9 cellular contexts compared by ENCODE assay signal in genomic region chr3:4736284-4736861, GRCh38.
DNase-seq lines count a peak whose midpoint lies in the region; ATAC-seq and TF ChIP-seq lines count a peak whose summit lies in the region.
"Had no signal": no experiment of that assay in that cellular context is flagged by ENCODE, and none has a peak within 500 bp of the region (broad histone marks: within the 10 kb centered on the region; RNA-seq: fewer than 3 reads in every experiment).

No MANE protein-coding gene starts in this region.

- H3K36me3 Mint-ChIP-seq in activated CD4-positive, alpha-beta T cell treated with anti-CD3 and anti-CD28 coated beads, Interleukin-2, amount 10 ng/mL, durations not matched to agents 7 days and 5 days (ENCODE audit: low read depth) = peaks cover 83% of the 10 kb centered on the region
- H3K36me3 Mint-ChIP-seq in activated CD4-positive, alpha-beta memory T cell treated with anti-CD3 and anti-CD28 coated beads for 36 hours = peaks cover 42% of the 10 kb centered on the region

- H3K27ac Mint-ChIP-seq in activated CD4-positive, alpha-beta T cell treated with anti-CD3 and anti-CD28 coated beads, Interleukin-2, amount 10 ng/mL, durations not matched to agents 7 days and 5 days = peak overlapping the region; percentile 81
- H3K27ac Mint-ChIP-seq in activated CD4-positive, alpha-beta memory T cell treated with anti-CD3 and anti-CD28 coated beads for 36 hours = peak overlapping the region; percentile 1

- H3K27me3 ChIP-seq in right cardiac atrium (ENCODE audit: control insufficient read depth, insufficient read depth) (no peaks in the 10 kb centered on the region), subcutaneous abdominal adipose tissue (ENCODE audit: control insufficient read depth in 5 of 5, insufficient read depth in 4 of 5, low read length in 5 of 5) (no peaks in the 10 kb centered on the region)

- intact Hi-C loops in activated CD4-positive, alpha-beta memory T cell treated with anti-CD3 and anti-CD28 coated beads for 36 hours (cut with micrococcal nuclease) = no loop called here
- intact Hi-C loops in right cardiac atrium (cut with DNase I) = loop anchor here in 1 of 4 donors (5.0 kb wide), 1 partner anchor 246 kb away; no protein-coding TSS in a partner anchor

- H3K27ac ChIP-seq in right cardiac atrium (ENCODE audit: low read length) (peak overlapping the region; percentile 9), subcutaneous abdominal adipose tissue (ENCODE audit: low read depth, low read length) (peak overlapping the region; percentile 21)

- CTCF ChIA-PET in activated CD4-positive, alpha-beta T cell treated with anti-CD3 and anti-CD28 coated beads, Interleukin-2, amount 10 ng/mL, durations not matched to agents 7 days and 5 days (lab: Charles Lee) = interaction anchor here (1.0 to 3.0 kb wide), 3 partner anchors 10 to 240 kb away, joined by 3 to 12 read pairs (median 3); no protein-coding TSS in a partner anchor
- CTCF ChIA-PET in activated CD4-positive, alpha-beta memory T cell treated with anti-CD3 and anti-CD28 coated beads for 36 hours (lab: Charles Lee) = interaction anchor here (2.9 kb wide), 1 partner anchor 15 kb away, joined by 7 read pairs; no protein-coding TSS in a partner anchor

- peaks cover 89% of the 10 kb centered on the region for H3K4me1 Mint-ChIP-seq in activated CD4-positive, alpha-beta T cell treated with anti-CD3 and anti-CD28 coated beads, Interleukin-2, amount 10 ng/mL, durations not matched to agents 7 days and 5 days
- H3K4me1 Mint-ChIP-seq in activated CD4-positive, alpha-beta memory T cell treated with anti-CD3 and anti-CD28 coated beads for 36 hours (ENCODE audit: low read depth) = peaks cover 60% of the 10 kb centered on the region

- H3K9me3 ChIP-seq in right cardiac atrium (ENCODE audit: control insufficient read depth, low read length) (no peaks in the 10 kb centered on the region), subcutaneous abdominal adipose tissue (ENCODE audit: control insufficient read depth in 5 of 5, low read length in 5 of 5) (peaks cover 0 to 2% (median 0%) of the 10 kb centered on the region in 5 donors)

- H3K4me3 ChIP-seq in right cardiac atrium (ENCODE audit: low read length) = no peak overlapping the region
- H3K4me3 ChIP-seq in subcutaneous abdominal adipose tissue (ENCODE audit: low read depth in 1 of 5, low read length in 5 of 5) = no peak overlapping the region
- no peak overlapping the region for H3K4me3 ChIP-seq in foreskin fibroblast (ENCODE audit: low read depth in 1 of 2, low read length in 2 of 2)

- H3K9ac ChIP-seq in subcutaneous abdominal adipose tissue (ENCODE audit: low read length in 5 of 5) = no peak overlapping the region

- no peak for DNase-seq in activated CD4-positive, alpha-beta T cell treated with anti-CD3 and anti-CD28 coated beads, Interleukin-2, amount 10 ng/mL, durations not matched to agents 7 days and 5 days
- DNase-seq in activated CD4-positive, alpha-beta T cell treated with anti-CD3 and anti-CD28 coated beads for 1 hour = no peak
- no peak for DNase-seq in activated CD4-positive, alpha-beta memory T cell treated with anti-CD3 and anti-CD28 coated beads for 36 hours
- DNase-seq in right cardiac atrium (peak in 1 of 3 donors; percentile 67), NCI-H2081 treated with DMSO at 0.1 percent for 48 hours (lab: John Stamatoyannopoulos, UW) (no peak), foreskin fibroblast (no peak)
- DNase-seq: NCI-H1092 had no signal

- H3K4me1 ChIP-seq in right cardiac atrium (ENCODE audit: control insufficient read depth, insufficient read depth, low read length) = peaks cover 18% of the 10 kb centered on the region
- H3K4me1 ChIP-seq in subcutaneous abdominal adipose tissue (ENCODE audit: control insufficient read depth in 5 of 5, insufficient read depth in 5 of 5, low read length in 5 of 5) = peaks cover 8 to 37% (median 24%) of the 10 kb centered on the region in 5 donors

- no peak overlapping the region for H3K4me3 Mint-ChIP-seq in activated CD4-positive, alpha-beta T cell treated with anti-CD3 and anti-CD28 coated beads, Interleukin-2, amount 10 ng/mL, durations not matched to agents 7 days and 5 days
- H3K4me3 Mint-ChIP-seq in activated CD4-positive, alpha-beta memory T cell treated with anti-CD3 and anti-CD28 coated beads for 36 hours = no peak overlapping the region

- whole genome bisulfite sequencing in right cardiac atrium = 71% methylated on average over 14 of the region's 14 CpGs

- no peak for TF ChIP-seq CTCF in foreskin fibroblast (IDR thresholded peaks at IDR 0.05; ENCODE audit: low read depth, low read length)

- POLR2A ChIA-PET in activated CD4-positive, alpha-beta T cell treated with anti-CD3 and anti-CD28 coated beads, Interleukin-2, amount 10 ng/mL, durations not matched to agents 7 days and 5 days (lab: Charles Lee) = no interaction called here
- POLR2A ChIA-PET in activated CD4-positive, alpha-beta memory T cell treated with anti-CD3 and anti-CD28 coated beads for 36 hours (lab: Charles Lee) = no interaction called here

- H3K36me3 ChIP-seq in subcutaneous abdominal adipose tissue (ENCODE audit: control insufficient read depth in 5 of 5, insufficient read depth in 5 of 5, low read length in 5 of 5) = peaks cover 0 to 11% (median 0%) of the 10 kb centered on the region in 5 donors

- H3K27me3 Mint-ChIP-seq in activated CD4-positive, alpha-beta T cell treated with anti-CD3 and anti-CD28 coated beads, Interleukin-2, amount 10 ng/mL, durations not matched to agents 7 days and 5 days = no peaks in the 10 kb centered on the region
- H3K27me3 Mint-ChIP-seq in activated CD4-positive, alpha-beta memory T cell treated with anti-CD3 and anti-CD28 coated beads for 36 hours = no peaks in the 10 kb centered on the region

- peaks cover 31% of the 10 kb centered on the region for H3K9me3 Mint-ChIP-seq in activated CD4-positive, alpha-beta T cell treated with anti-CD3 and anti-CD28 coated beads, Interleukin-2, amount 10 ng/mL, durations not matched to agents 7 days and 5 days
- peaks cover 8% of the 10 kb centered on the region for H3K9me3 Mint-ChIP-seq in activated CD4-positive, alpha-beta memory T cell treated with anti-CD3 and anti-CD28 coated beads for 36 hours

- ATAC-seq in right cardiac atrium (peak; percentile 47 to 63), HG02610 (IDR thresholded peaks at IDR 0.05; ENCODE audit: unreplicated experiment) (no peak)
